ENCODE assay signal across 24 cellular contexts in genomic region chr18:14917311-14917710, GRCh38.
"Had no signal": no experiment of that assay in that cellular context is flagged by ENCODE, and none has a peak within 500 bp of the region (broad histone marks: within the 10 kb centered on the region; RNA-seq: fewer than 3 reads in every experiment).

No MANE protein-coding gene starts in this region.

- H3K36me3 ChIP-seq: Peyer's patch, SJCRH30 had no signal

- H3K4me1 ChIP-seq: SJCRH30 had no signal

- H3K4me3 ChIP-seq: PC-9, Peyer's patch, SJCRH30, SK-N-MC had no signal

- H3K27me3 ChIP-seq: Peyer's patch, SJCRH30 had no signal

- H3K9me3 ChIP-seq: Peyer's patch, SJCRH30 had no signal

- DNase-seq: IMR-90; Karpas-422; KG1; MM.1S; NCI-H1092 treated with DMSO at 0.1 percent for 48 hours; NCI-H1436; NCI-H187; NCI-H2029; NCI-H2081 treated with DMSO at 0.1 percent for 48 hours; NCI-H2171; NCI-H226; NCI-H510A; NCI-H524 treated with DMSO at 0.1 percent for 48 hours; NCI-H69; NCI-H774; NK-92 treated with Interleukin-12 subunit alpha and Interleukin-12 subunit beta, amount 100 ng/mL, for 24 hours; PC-9; Peyer's patch; SHP77 treated with DMSO at 0.1 percent for 48 hours; SJCRH30; SW 1271 had no signal

- ATAC-seq: HepG2, Right ventricle myocardium inferior had no signal

- H3K27ac ChIP-seq: PC-9, Peyer's patch, SJCRH30, SK-N-MC had no signal
